Comparison of ENCODE assay signal across 21 cellular contexts in the genomic region with DNA sequence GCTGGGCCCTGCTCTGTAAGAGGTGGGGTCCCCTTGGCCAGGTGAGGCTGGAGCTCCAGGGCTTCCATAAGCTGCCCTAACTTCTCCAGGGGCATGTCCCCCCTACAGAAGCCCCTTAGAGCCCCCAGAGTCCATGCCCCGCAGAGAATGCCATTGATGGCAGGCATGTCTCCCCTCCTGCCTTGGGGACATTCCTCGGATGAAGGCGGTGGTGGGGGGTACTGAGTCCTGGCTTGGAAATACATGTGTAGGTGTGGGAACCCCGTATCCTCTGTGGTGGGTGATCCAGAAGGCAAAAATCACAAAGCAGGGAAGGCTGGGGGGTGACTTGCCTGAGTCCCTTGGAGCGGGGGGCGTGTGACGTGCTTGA.
DNase-seq lines count a peak whose midpoint lies in the region; ATAC-seq and TF ChIP-seq lines count a peak whose summit lies in the region.
"Had no signal": no experiment of that assay in that cellular context is flagged by ENCODE, and none has a peak within 500 bp of the region (broad histone marks: within the 10 kb centered on the region; RNA-seq: fewer than 3 reads in every experiment).

No MANE protein-coding gene starts in this region.

- H3K4me1 ChIP-seq in lung (ENCODE audit: control insufficient read depth in 2 of 2, insufficient read depth in 2 of 2, low read length in 2 of 2): no peaks in the 10 kb centered on the region
- H3K4me1 ChIP-seq in body of pancreas: no peaks in the 10 kb centered on the region
- H3K4me1 ChIP-seq: left lung, transverse colon had no signal

- no peaks in the 10 kb centered on the region for H3K36me3 ChIP-seq in WERI-Rb-1
- H3K36me3 ChIP-seq in lung (ENCODE audit: control insufficient read depth in 2 of 2, insufficient read depth in 2 of 2, low read length in 2 of 2): peaks cover 0 to 2% of the 10 kb centered on the region in 2 donors
- no peaks in the 10 kb centered on the region for H3K36me3 ChIP-seq in body of pancreas (replicated peaks in 1 of 2; ENCODE audit: insufficient read depth in 1 of 2, low read depth in 2 of 2)
- H3K36me3 ChIP-seq: BLaER1, left lung, ovary, transverse colon had no signal

- TF ChIP-seq CTCF in WERI-Rb-1 (IDR thresholded peaks at IDR 0.05; ENCODE audit: low read depth, low read length): no peak
- no peak for TF ChIP-seq CTCF in lung (IDR thresholded peaks at IDR 0.05; ENCODE audit: control extremely low read depth, extremely low read depth)
- no peak for TF ChIP-seq CTCF in body of pancreas (IDR thresholded peaks at IDR 0.05)

- intact Hi-C loops in Right ventricle myocardium inferior (cut with DNase I) (no loop called here), Right ventricle myocardium superior (cut with DNase I) (loop anchor here (10.0 kb wide), 1 partner anchor 55 kb away; no protein-coding TSS in a partner anchor), body of pancreas (cut with DNase I) (no loop called here)

- H3K27me3 ChIP-seq in WERI-Rb-1 (ENCODE audit: insufficient read depth, low read depth, severe bottlenecking) (no peaks in the 10 kb centered on the region), lung (ENCODE audit: control insufficient read depth, insufficient read depth) (no peaks in the 10 kb centered on the region), body of pancreas (no peaks in the 10 kb centered on the region)
- H3K27me3 ChIP-seq: dorsolateral prefrontal cortex, left lung, ovary, transverse colon had no signal

- no peak for ATAC-seq in Right ventricle myocardium inferior
- ATAC-seq in Right ventricle myocardium superior (ENCODE audit: poor library complexity): no peak
- no peak for ATAC-seq in lung (ENCODE audit: insufficient read depth, low FRiP score)
- no peak for ATAC-seq in body of pancreas
- ATAC-seq: left lung; naive thymus-derived CD4-positive, alpha-beta T cell; T-helper 17 cell had no signal

- 97 to 98% methylated on average over 7 of the region's 7 CpGs for WGBS in lung, 2 donors
- WGBS in body of pancreas, 2 donors: 91 to 100% methylated on average over 2 to 7 of the region's 7 CpGs

- DNase-seq in Right ventricle myocardium inferior (ENCODE audit: missing footprints) (peak; percentile 15), Right ventricle myocardium superior (no peak), WERI-Rb-1 (peak; percentile 4), lung (ENCODE audit: low spot score) (peak; percentile 18), NCI-H526 treated with DMSO at 0.1 percent for 48 hours (lab: John Stamatoyannopoulos, UW) (no peak), NCI-H446 (lab: John Stamatoyannopoulos, UW) (no peak), body of pancreas (no peak)
- DNase-seq: DMS53, hypothalamus, NCI-H1105, NCI-H2029, RPMI8226, transverse colon had no signal

- H3K9me3 ChIP-seq in WERI-Rb-1 (ENCODE audit: severe bottlenecking) (no peaks in the 10 kb centered on the region), lung (ENCODE audit: control insufficient read depth in 2 of 2, insufficient read depth in 1 of 2, low read length in 1 of 2) (no peaks in the 10 kb centered on the region), body of pancreas (no peaks in the 10 kb centered on the region)
- H3K9me3 ChIP-seq: BLaER1, left lung, ovary, transverse colon had no signal

- H3K27ac ChIP-seq in WERI-Rb-1 (no peak overlapping the region), lung (ENCODE audit: low read depth in 1 of 2, low read length in 1 of 2) (no peak overlapping the region), body of pancreas (no peak overlapping the region)
- H3K27ac ChIP-seq: BLaER1, dorsolateral prefrontal cortex, left lung, ovary, SK-N-MC, skin epidermis, transverse colon had no signal

- TF ChIP-seq POLR2A in body of pancreas (IDR thresholded peaks at IDR 0.05): no peak

- H3K4me3 ChIP-seq in WERI-Rb-1 (ENCODE audit: low read depth, low read length) (no peak overlapping the region), lung (no peak overlapping the region), body of pancreas (no peak overlapping the region)
- H3K4me3 ChIP-seq: BLaER1, dorsolateral prefrontal cortex, left lung, ovary, SK-N-MC, skin epidermis, transverse colon had no signal

Comparison
In these comparisons a context has a peak if more than half of its experiments do, and no peak if none do; other contexts are left out.
1. DNase-seq: peak in Right ventricle myocardium inferior (single experiment), WERI-Rb-1 (single experiment) and lung (single experiment); none in Right ventricle myocardium superior (single experiment), NCI-H526 treated with DMSO at 0.1 percent for 48 hours (single experiment), NCI-H446 (0 of 2) and body of pancreas (0 of 4).